In genomic region chr5:43209060-43209459, GRCh38 we compare ENCODE assay signal across 17 cellular contexts. TPM values are rescaled to one million over a fixed set of nuclear protein-coding genes. Genes with fewer than 3 reads are reported as not detected.
DNase-seq lines count a peak whose midpoint lies in the region; ATAC-seq and TF ChIP-seq lines count a peak whose summit lies in the region.
"Had no signal": no experiment of that assay in that cellular context is flagged by ENCODE, and none has a peak within 500 bp of the region (broad histone marks: within the 10 kb centered on the region; RNA-seq: fewer than 3 reads in every experiment).

No MANE protein-coding gene starts in this region.

- H3K36me3 ChIP-seq in HEK293 (ENCODE audit: control insufficient read depth in 2 of 2, insufficient read depth in 1 of 2, low read length in 2 of 2) (no peaks in the 10 kb centered on the region), mucosa of descending colon (ENCODE audit: low read depth) (no peaks in the 10 kb centered on the region)
- H3K36me3 ChIP-seq: BLaER1 had no signal

- H3K27ac ChIP-seq in 22Rv1 (peak overlapping the region; percentile 55), HEK293 (ENCODE audit: extremely low read depth, low read depth, low read length) (no peak overlapping the region), VCaP (peak overlapping the region; percentile 69)
- H3K27ac ChIP-seq: BLaER1 had no signal

- in situ Hi-C loops in GM13976 (cut with MboI; ENCODE audit: low sequenced_read_pairs, unreplicated experiment) = no loop called here

- H3K4me3 ChIP-seq in HEK293 (ENCODE audit: low read depth, low read length) (no peak overlapping the region), mucosa of descending colon (no peak overlapping the region)
- H3K4me3 ChIP-seq: BLaER1 had no signal

- POLR2A ChIA-PET in HEK293 (lab: Yijun Ruan, JAX) = no interaction called here

- intact Hi-C loops in mucosa of descending colon (cut with DNase I, micrococcal nuclease) = no loop called here
- intact Hi-C loops in left cardiac atrium (cut with DNase I) = no loop called here

- peak; percentile 55 for ATAC-seq in mucosa of descending colon
- no peak for ATAC-seq in left cardiac atrium
- ATAC-seq in HG03457 (IDR thresholded peaks at IDR 0.05; ENCODE audit: unreplicated experiment) = no peak
- ATAC-seq: CD8-positive, alpha-beta T cell had no signal

- H3K9me3 ChIP-seq in HEK293 (ENCODE audit: control insufficient read depth, insufficient read depth, low read depth, low read length) = no peaks in the 10 kb centered on the region
- no peaks in the 10 kb centered on the region for H3K9me3 ChIP-seq in mucosa of descending colon
- H3K9me3 ChIP-seq: BLaER1 had no signal

- TF ChIP-seq CTCF in 22Rv1 (IDR thresholded peaks at IDR 0.05) (no peak), HEK293 (tag by site-specific recombination; IDR thresholded peaks at IDR 0.05) (no peak), VCaP (conservative IDR thresholded peaks at IDR 0.05) (no peak), mucosa of descending colon (IDR thresholded peaks at IDR 0.05) (no peak), GM13976 (IDR thresholded peaks at IDR 0.05; ENCODE audit: borderline replicate concordance, control extremely low read depth, extremely low read depth, insufficient read depth, missing control alignments) (no peak)

- H3K4me1 ChIP-seq in HEK293 (ENCODE audit: control insufficient read depth, insufficient read depth, low read length) (no peaks in the 10 kb centered on the region), mucosa of descending colon (ENCODE audit: low read depth) (peaks cover 3% of the 10 kb centered on the region)
- H3K4me1 ChIP-seq: BLaER1 had no signal

- DNase-seq in mucosa of descending colon (no peak), left cardiac atrium (no peak), NCI-H510A treated with DMSO at 0.1 percent for 48 hours (lab: John Stamatoyannopoulos, UW) (no peak), GM13976 (ENCODE audit: low spot score) (no peak)
- DNase-seq: CD8-positive, alpha-beta T cell; HFFc6; IMR-90; Kasumi-1; NCI-H1105; NCI-H2081 treated with DMSO at 0.1 percent for 48 hours; NCI-H510A; NCI-H82 had no signal

- CTCF ChIA-PET in HEK293 (lab: Yijun Ruan, JAX) = no interaction called here

TF ChIP-seq in HEK293, 187 proteins besides CTCF, POLR2A, EP300 and RAD21:
- TF ChIP-seq OSR2 (tag by site-specific recombination; IDR thresholded peaks at IDR 0.05) (0 out of 2 replicates have a peak, but pooled peaks have one; percentile 1), PRDM10 (tag by site-specific recombination; IDR thresholded peaks at IDR 0.05) (0 out of 2 replicates have a peak, but pooled peaks have one; percentile 8), ZNF37A (tag by site-specific recombination; IDR thresholded peaks at IDR 0.05) (no peak)
TF ChIP-seq in HEK293: peak in this region for 2.

RNA-seq across cellular contexts. Expression of gene NIM1K, which starts 17.0 kb away (rescaled TPM):
- total RNA-seq in mucosa of descending colon = 1 to 10 TPM in 1 of 3 donors, under 1 TPM in 2; 0.20 to 1.5 (median 0.43) TPM
- total RNA-seq in left cardiac atrium = under 1 TPM; 0.34 to 0.91 TPM
